8 cellular contexts compared by ENCODE assay signal in genomic region chr3:42067324-42067723, GRCh38. TPM values are rescaled to one million over a fixed set of nuclear protein-coding genes. Genes with fewer than 3 reads are reported as not detected.
DNase-seq lines count a peak whose midpoint lies in the region; ATAC-seq and TF ChIP-seq lines count a peak whose summit lies in the region.
"Had no signal": no experiment of that assay in that cellular context is flagged by ENCODE, and none has a peak within 500 bp of the region (broad histone marks: within the 10 kb centered on the region; RNA-seq: fewer than 3 reads in every experiment).

No MANE protein-coding gene starts in this region.

- H3K27ac Mint-ChIP-seq in neural progenitor cell: peak overlapping the region; percentile 100

- peak; percentile 91 for ATAC-seq in GM19455 (IDR thresholded peaks at IDR 0.05; ENCODE audit: unreplicated experiment)
- peak; percentile 84 for ATAC-seq in HG03342 (IDR thresholded peaks at IDR 0.05; ENCODE audit: unreplicated experiment)

- no peaks in the 10 kb centered on the region for H3K36me3 ChIP-seq in colonic mucosa
- H3K36me3 ChIP-seq in neural progenitor cell: no peaks in the 10 kb centered on the region

- H3K4me1 Mint-ChIP-seq in neural progenitor cell: peaks cover 72% of the 10 kb centered on the region

- peaks cover 16% of the 10 kb centered on the region for H3F3A ChIP-seq in neural progenitor cell (ENCODE audit: low read depth)

- no peak overlapping the region for H3K9ac ChIP-seq in colonic mucosa (ENCODE audit: low read depth in 2 of 2, low read length in 2 of 2)
- H3K9ac ChIP-seq in neural progenitor cell: no peak overlapping the region

- TF ChIP-seq CTCF in colonic mucosa (IDR thresholded peaks at IDR 0.05) (no peak), neural progenitor cell (IDR thresholded peaks at IDR 0.05) (no peak)

- H3K27ac ChIP-seq in colonic mucosa (peak overlapping the region; percentile 8), neural progenitor cell (no peak overlapping the region)
- H3K27ac ChIP-seq: VCaP had no signal

- H3K4me1 ChIP-seq in colonic mucosa: peaks cover 24% of the 10 kb centered on the region
- peaks cover 17% of the 10 kb centered on the region for H3K4me1 ChIP-seq in neural progenitor cell

- no peaks in the 10 kb centered on the region for H3K9me3 ChIP-seq in colonic mucosa
- H3K9me3 ChIP-seq in neural progenitor cell (ENCODE audit: low read depth): no peaks in the 10 kb centered on the region

- H3K79me2 ChIP-seq in neural progenitor cell (ENCODE audit: low read depth): peaks cover 90% of the 10 kb centered on the region

- H3K9me3 Mint-ChIP-seq in neural progenitor cell: no peaks in the 10 kb centered on the region

- no peak for DNase-seq in colonic mucosa
- no peak for DNase-seq in neural progenitor cell (ENCODE audit: low spot score)
- DNase-seq in OCI-M2 (lab: John Stamatoyannopoulos, UW; ENCODE audit: unreplicated experiment): no peak
- no peak for DNase-seq in HUDEP-2 (lab: John Stamatoyannopoulos, UW; ENCODE audit: unreplicated experiment in 76 of 76)
- DNase-seq in occipital lobe (lab: John Stamatoyannopoulos, UW): no peak

- H4K20me1 ChIP-seq in neural progenitor cell (ENCODE audit: low read depth): peaks cover 20% of the 10 kb centered on the region

- H2AFZ ChIP-seq in neural progenitor cell (replicated peaks): no peak overlapping the region

- H3K36me3 Mint-ChIP-seq in neural progenitor cell: no peaks in the 10 kb centered on the region

- H3K4me3 ChIP-seq in colonic mucosa (no peak overlapping the region), neural progenitor cell (no peak overlapping the region)

- peaks cover 4% of the 10 kb centered on the region for H3K27me3 Mint-ChIP-seq in neural progenitor cell (ENCODE audit: insufficient read depth, low read depth)

- no peak overlapping the region for H3K4me2 ChIP-seq in neural progenitor cell

- intact Hi-C loops in colonic mucosa (cut with DNase I): no loop called here

- H3K27me3 ChIP-seq in colonic mucosa: no peaks in the 10 kb centered on the region
- H3K27me3 ChIP-seq in neural progenitor cell: no peaks in the 10 kb centered on the region

- peak overlapping the region; percentile 4 for H3K4me3 Mint-ChIP-seq in neural progenitor cell

RNA-seq across cellular contexts. Expression of gene TRAK1, which starts 23.8 kb away (rescaled TPM):
- total RNA-seq in colonic mucosa: 10 to 100 TPM; 58.9 to 70.3 TPM
- total RNA-seq in neural progenitor cell (ENCODE audit: low replicate concordance): 32.2 and 41.3 TPM in 2 replicates
- 46.3 TPM for total RNA-seq in occipital lobe
